16 cellular contexts compared by ENCODE assay signal in genomic region chr2:118670281-118670680, GRCh38.
"Had no signal": no experiment of that assay in that cellular context is flagged by ENCODE, and none has a peak within 500 bp of the region (broad histone marks: within the 10 kb centered on the region; RNA-seq: fewer than 3 reads in every experiment).

No MANE protein-coding gene starts in this region.

- H3K9me3 ChIP-seq: lower lobe of right lung, sigmoid colon, tibial nerve, uterus had no signal

- H3K4me1 ChIP-seq: lower lobe of right lung, parathyroid adenoma, uterus had no signal

- H3K27me3 ChIP-seq: sigmoid colon, tibial nerve, uterus had no signal

- DNase-seq: activated B cell treated with CpG ODN at 0.5 μM for 24 hours; activated CD4-positive, alpha-beta T cell treated with anti-CD3 and anti-CD28 coated beads, Interleukin-2, amount 10 ng/mL, durations not matched to agents 7 days and 5 days; activated naive CD4-positive, alpha-beta T cell; activated naive CD8-positive, alpha-beta T cell treated with anti-CD3 and anti-CD28 coated beads, Interleukin-2, amount 10 ng/mL, durations not matched to agents 7 days and 5 days; anterior cingulate cortex; dorsolateral prefrontal cortex; erythroblast; foreskin melanocyte; lower lobe of right lung; midbrain; sigmoid colon; stimulated activated CD4-positive, alpha-beta T cell treated with anti-CD3 and anti-CD28 coated beads, Interleukin-2, amount 100 ng/mL, for 48 hours had no signal

- H3K36me3 ChIP-seq: lower lobe of right lung, sigmoid colon, tibial nerve, uterus had no signal

- ATAC-seq: lower lobe of right lung; stimulated activated memory B cell treated with anti-CD40 and anti-IgM and Interleukin-4, amounts not matched to agents 10 μg/mL and 1 μg/mL and 100 μg/mL, for 72 hours had no signal

- H3K9ac ChIP-seq: parathyroid adenoma had no signal

- H3K4me3 ChIP-seq: dorsolateral prefrontal cortex, lower lobe of right lung, sigmoid colon, tibial nerve, uterus had no signal
